11 cellular contexts compared by ENCODE assay signal in genomic region chr1:43388021-43388575, GRCh38. TPM values are rescaled to one million over a fixed set of nuclear protein-coding genes. Genes with fewer than 3 reads are reported as not detected.
DNase-seq lines count a peak whose midpoint lies in the region; ATAC-seq, FAIRE-seq and TF ChIP-seq lines count a peak whose summit lies in the region.
"Had no signal": no experiment of that assay in that cellular context is flagged by ENCODE, and none has a peak within 500 bp of the region (broad histone marks: within the 10 kb centered on the region; RNA-seq: fewer than 3 reads in every experiment).

No MANE protein-coding gene starts in this region.

- H3K27me3 Mint-ChIP-seq in CD8-positive, alpha-beta T cell (ENCODE audit: low read depth), result no peaks in the 10 kb centered on the region
- H3K27me3 Mint-ChIP-seq in nephron (ENCODE audit: low read depth), result no peaks in the 10 kb centered on the region

- H3K27ac ChIP-seq in CD8-positive, alpha-beta T cell (ENCODE audit: low read depth, low read length), result no peak overlapping the region
- H3K27ac ChIP-seq in Karpas-422 (ENCODE audit: low read length), result no peak overlapping the region; the same call in 1 of the 2 replicates

- peaks cover 49% of the 10 kb centered on the region for H3K4me1 Mint-ChIP-seq in CD8-positive, alpha-beta T cell (ENCODE audit: low read depth)
- H3K4me1 Mint-ChIP-seq in nephron, result peaks cover 34% of the 10 kb centered on the region

- no peaks in the 10 kb centered on the region for H3K9me3 Mint-ChIP-seq in CD8-positive, alpha-beta T cell
- H3K9me3 Mint-ChIP-seq in nephron, result no peaks in the 10 kb centered on the region

- intact Hi-C loops in CD8-positive, alpha-beta T cell (cut with DNase I, micrococcal nuclease), result loop anchor here (2.0 to 5.0 kb wide), 2 partner anchors 41 to 215 kb away; partner anchors contain the start of genes CFAP57 (in 1 of the 2) and EBNA1BP2 (in 1 of the 2)
- intact Hi-C loops in cardiac septum (cut with DNase I), result no loop called here

- H3K9ac ChIP-seq in Karpas-422 (ENCODE audit: low read length), result peak overlapping the region; percentile 93

- no peaks in the 10 kb centered on the region for H3K9me2 ChIP-seq in Karpas-422 (replicated peaks; ENCODE audit: insufficient read depth, low read length)

- in situ Hi-C loops in ACHN (cut with HindIII; ENCODE audit: low pct_ligation_motif_present, low pct_unique_long_range_greater_than_20kb, low sequenced_read_pairs), result loop anchor here (25.0 kb wide), 1 partner anchor 151 kb away; no protein-coding TSS in a partner anchor

- FAIRE-seq in bronchial epithelial cell (lab: Jason Lieb, UNC), result no peak

- no peak for ATAC-seq in CD8-positive, alpha-beta T cell

- DNase-seq in CD8-positive, alpha-beta T cell, result no peak
- peak; percentile 52 for DNase-seq in Karpas-422
- DNase-seq in bronchial epithelial cell (ENCODE audit: low read depth), result peak; percentile 71
- no peak for DNase-seq in NCI-H82 (lab: John Stamatoyannopoulos, UW)
- DNase-seq in cardiac septum (ENCODE audit: low spot score), result no peak
- DNase-seq in GM20000 (ENCODE audit: low spot score), result no peak
- DNase-seq in ACHN, result no peak
- DNase-seq: activated CD4-positive, alpha-beta T cell treated with anti-CD3 and anti-CD28 coated beads, Interleukin-2, amount 50 U/mL, for 4 hours; NCI-H187; stimulated activated CD4-positive, alpha-beta T cell treated with anti-CD3 and anti-CD28 coated beads, Interleukin-1b, Interleukin-23, amount 100 ng/mL, for 48 hours had no signal

- H3K36me3 ChIP-seq in CD8-positive, alpha-beta T cell (ENCODE audit: insufficient read depth, low read length), result peaks cover 27% of the 10 kb centered on the region
- peaks cover 30% of the 10 kb centered on the region; the same call in 1 of the 2 replicates for H3K36me3 ChIP-seq in Karpas-422 (ENCODE audit: insufficient read depth, low read length)
- peaks cover 21% of the 10 kb centered on the region for H3K36me3 ChIP-seq in bronchial epithelial cell (ENCODE audit: control insufficient read depth, insufficient read depth, low read length)

- H3K4me3 ChIP-seq in CD8-positive, alpha-beta T cell (ENCODE audit: low read depth, low read length), result no peak overlapping the region
- H3K4me3 ChIP-seq in Karpas-422 (ENCODE audit: low read length) (peak overlapping the region; percentile 98), bronchial epithelial cell (ENCODE audit: low read depth, low read length) (no peak overlapping the region)

- H2AFZ ChIP-seq in Karpas-422 (ENCODE audit: low read length), result no peak overlapping the region

- H3K36me3 Mint-ChIP-seq in CD8-positive, alpha-beta T cell, result peaks cover 56% of the 10 kb centered on the region
- peaks cover 39% of the 10 kb centered on the region for H3K36me3 Mint-ChIP-seq in nephron (ENCODE audit: low read depth)

- POLR2A ChIA-PET in CD8-positive, alpha-beta T cell (lab: Charles Lee), result interaction anchor here (1.5 to 3.5 kb wide), 3 partner anchors 10 to 20 kb away, joined by 4 to 14 read pairs (median 13); partner anchors contain the start of gene ELOVL1

- H3K4me1 ChIP-seq in CD8-positive, alpha-beta T cell (ENCODE audit: insufficient read depth, low read length), result peaks cover 26% of the 10 kb centered on the region
- H3K4me1 ChIP-seq in Karpas-422 (ENCODE audit: low read length), result peaks cover 27% of the 10 kb centered on the region

- H3K4me2 ChIP-seq in Karpas-422 (ENCODE audit: low read depth, low read length, poor library complexity, severe bottlenecking), result peak overlapping the region; percentile 83

- H3K27me3 ChIP-seq in CD8-positive, alpha-beta T cell (ENCODE audit: insufficient read depth, low read length), result no peaks in the 10 kb centered on the region
- no peaks in the 10 kb centered on the region for H3K27me3 ChIP-seq in Karpas-422 (ENCODE audit: low read length)
- H3K27me3 ChIP-seq in bronchial epithelial cell (ENCODE audit: control insufficient read depth, insufficient read depth, low read length), result no peaks in the 10 kb centered on the region

- peak overlapping the region; percentile 98 for H3K27ac Mint-ChIP-seq in CD8-positive, alpha-beta T cell
- H3K27ac Mint-ChIP-seq in nephron, result peak overlapping the region in 2 of 3 experiments; percentile 7 to 92

- no peaks in the 10 kb centered on the region for H3K9me3 ChIP-seq in CD8-positive, alpha-beta T cell (ENCODE audit: low read length)
- H3K9me3 ChIP-seq in Karpas-422 (ENCODE audit: low read length), result no peaks in the 10 kb centered on the region

- H3K79me2 ChIP-seq in Karpas-422 (ENCODE audit: low read length), result peaks cover 54% of the 10 kb centered on the region

- CTCF ChIA-PET in CD8-positive, alpha-beta T cell (lab: Charles Lee), result interaction anchor here (1.3 kb wide), 1 partner anchor 162 kb away, joined by 3 read pairs; no protein-coding TSS in a partner anchor

- 0 out of 2 replicates have a peak, but pooled peaks cover 13% of the 10 kb centered on the region for H4K20me1 ChIP-seq in Karpas-422 (ENCODE audit: insufficient read depth, low read depth, low read length)

- H3K4me3 Mint-ChIP-seq in CD8-positive, alpha-beta T cell, result peak overlapping the region; percentile 99
- H3K4me3 Mint-ChIP-seq in nephron, result peak overlapping the region; percentile 99 to 100 (median 99)

- TF ChIP-seq CTCF in CD8-positive, alpha-beta T cell (IDR thresholded peaks at IDR 0.05), result no peak
- no peak for TF ChIP-seq CTCF in bronchial epithelial cell (IDR thresholded peaks at IDR 0.05; ENCODE audit: insufficient read depth, low read length, severe bottlenecking)
- no peak for TF ChIP-seq CTCF in nephron (IDR thresholded peaks at IDR 0.05; ENCODE audit: unreplicated experiment in 3 of 3)
- no peak for TF ChIP-seq CTCF in GM20000 (IDR thresholded peaks at IDR 0.05; ENCODE audit: extremely low read depth, missing control alignments)

RNA-seq across cellular contexts. Expression of gene MED8, which starts 1.5 kb away (rescaled TPM):
- 10 to 100 TPM; 18.8 to 20.2 TPM for total RNA-seq in CD8-positive, alpha-beta T cell
- total RNA-seq in Karpas-422 (2014; rRNA removed; shearing (Covaris generic); ENCODE audit: low replicate concordance), result 42.5 and 50.7 TPM in 2 replicates
- total RNA-seq in bronchial epithelial cell (78.1 and 83.2 TPM in 2 replicates), cardiac septum (17.9 TPM)

RNA-seq across cellular contexts. Expression of gene SZT2, which starts 1.6 kb away (rescaled TPM):
- 10 to 100 TPM; 57.0 to 64.4 TPM for total RNA-seq in CD8-positive, alpha-beta T cell
- 24.9 and 31.3 TPM in 2 replicates for total RNA-seq in Karpas-422 (2014; rRNA removed; shearing (Covaris generic); ENCODE audit: low replicate concordance)
- total RNA-seq in bronchial epithelial cell, result 12.6 and 16.5 TPM in 2 replicates
- total RNA-seq in cardiac septum, result 35.7 TPM

RNA-seq across cellular contexts. Expression of gene ELOVL1, which starts 20.3 kb away (rescaled TPM):
- total RNA-seq in CD8-positive, alpha-beta T cell, result 10 to 100 TPM; 24.6 to 25.6 TPM
- 37.4 and 48.5 TPM in 2 replicates for total RNA-seq in Karpas-422 (2014; rRNA removed; shearing (Covaris generic); ENCODE audit: low replicate concordance)
- total RNA-seq in bronchial epithelial cell (55.8 and 75.8 TPM in 2 replicates), cardiac septum (37.8 TPM)

RNA-seq across cellular contexts. Expression of gene CDC20, which starts 29.3 kb away (rescaled TPM):
- 1 to 10 TPM in 1 of 2 experiments, under 1 TPM in 1; 0.92 to 1.3 TPM for total RNA-seq in CD8-positive, alpha-beta T cell
- 96.9 and 141 TPM in 2 replicates for total RNA-seq in Karpas-422 (2014; rRNA removed; shearing (Covaris generic); ENCODE audit: low replicate concordance)
- total RNA-seq in bronchial epithelial cell (2.6 and 3.1 TPM in 2 replicates), cardiac septum (0.78 TPM)

RNA-seq across cellular contexts. Expression of gene MPL, which starts 50.5 kb away (rescaled TPM):
- total RNA-seq in CD8-positive, alpha-beta T cell, result not detected
- total RNA-seq in Karpas-422 (2014; rRNA removed; shearing (Covaris generic); ENCODE audit: low replicate concordance), result not detected in 2 replicates
- total RNA-seq in bronchial epithelial cell (not detected in 2 replicates), cardiac septum (1.6 TPM)

Comparison
In these comparisons a context has a peak if more than half of its experiments do, and no peak if none do; other contexts are left out.
1. DNase-seq: peak in Karpas-422 (single experiment) and bronchial epithelial cell (single experiment); none in CD8-positive, alpha-beta T cell (0 of 7), NCI-H82 (single experiment), cardiac septum (single experiment), GM20000 (single experiment) and ACHN (single experiment).